In the genomic region with DNA sequence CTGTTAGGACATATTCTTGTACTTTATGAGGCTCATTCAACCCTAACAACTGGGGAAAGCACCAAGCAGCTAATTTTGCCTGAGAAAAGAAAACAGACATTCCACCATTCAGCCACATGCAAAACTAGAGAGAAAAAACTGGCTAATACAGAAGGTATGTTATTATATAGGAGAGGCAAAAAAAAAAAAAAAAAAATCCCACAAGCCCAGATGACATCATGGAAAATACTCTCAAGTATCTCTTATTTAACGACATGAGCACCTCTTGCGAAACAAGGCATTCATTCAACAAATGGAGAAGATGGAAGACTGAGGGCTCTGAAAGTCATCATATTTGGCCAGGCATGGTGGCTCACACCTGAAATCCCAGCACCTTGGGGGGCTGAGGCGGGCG, we compare ENCODE assay signal across 9 cellular contexts.
DNase-seq lines count a peak whose midpoint lies in the region; ATAC-seq and TF ChIP-seq lines count a peak whose summit lies in the region.
"Had no signal": no experiment of that assay in that cellular context is flagged by ENCODE, and none has a peak within 500 bp of the region (broad histone marks: within the 10 kb centered on the region; RNA-seq: fewer than 3 reads in every experiment).

No MANE protein-coding gene starts in this region.

- peak; percentile 93 for DNase-seq in AG04449 (ENCODE audit: low read depth, low spot score)
- peak; percentile 43 for DNase-seq in NCI-H510A treated with DMSO at 0.1 percent for 48 hours (lab: John Stamatoyannopoulos, UW)
- peak; percentile 92 for DNase-seq in fibroblast of mammary gland (ENCODE audit: low read depth)
- no peak for DNase-seq in inferior parietal cortex (ENCODE audit: extremely low spot score)
- DNase-seq in C1 segment of cervical spinal cord (lab: John Stamatoyannopoulos, UW): no peak
- DNase-seq: activated CD4-positive, CD25-positive, alpha-beta regulatory T cell had no signal

- TF ChIP-seq CTCF in AG04449 (IDR thresholded peaks at IDR 0.05; ENCODE audit: insufficient read depth, low read length, missing control alignments) (no peak), fibroblast of mammary gland (conservative IDR thresholded peaks at IDR 0.05; ENCODE audit: control insufficient read depth, insufficient read depth, low read depth, low read length) (no peak)

- H3K4me3 ChIP-seq in AG04449 (ENCODE audit: low read depth, low read length) (no peak overlapping the region), fibroblast of mammary gland (ENCODE audit: control insufficient read depth, low read depth, low read length) (no peak overlapping the region)

- ATAC-seq in GM21619 (IDR thresholded peaks at IDR 0.05; ENCODE audit: unreplicated experiment) (peak; percentile 70), HG03097 (IDR thresholded peaks at IDR 0.05; ENCODE audit: low FRiP score, unreplicated experiment) (no peak), HG03139 (IDR thresholded peaks at IDR 0.05; ENCODE audit: unreplicated experiment) (no peak)

- CTCF ChIA-PET in AG04449 (lab: Yijun Ruan, JAX): interaction anchor here (0.7 to 2.0 kb wide), 5 partner anchors 9 to 236 kb away, joined by 3 to 8 read pairs (median 5); no protein-coding TSS in a partner anchor

- POLR2A ChIA-PET in AG04449 (lab: Yijun Ruan, JAX): interaction anchor here (0.6 to 1.2 kb wide), 3 partner anchors 14 to 299 kb away, joined by 3 to 4 read pairs (median 3); no protein-coding TSS in a partner anchor

Comparison
In these comparisons a context has a peak if more than half of its experiments do, and no peak if none do; other contexts are left out.
1. DNase-seq: peak in AG04449 (single experiment), NCI-H510A treated with DMSO at 0.1 percent for 48 hours (single experiment) and fibroblast of mammary gland (single experiment); none in inferior parietal cortex (single experiment) and C1 segment of cervical spinal cord (0 of 14).